28 cellular contexts compared by ENCODE assay signal in genomic region chr1:90826024-90826423, GRCh38.
"Had no signal": no experiment of that assay in that cellular context is flagged by ENCODE, and none has a peak within 500 bp of the region (broad histone marks: within the 10 kb centered on the region; RNA-seq: fewer than 3 reads in every experiment).

No MANE protein-coding gene starts in this region.

- ATAC-seq: stimulated activated effector memory CD8-positive, alpha-beta T cell treated with anti-CD3 and anti-CD28 coated beads, Interleukin-12 subunit alpha, Interleukin-12 subunit beta, amount 100 ng/mL, for 72 hours; stimulated activated memory B cell treated with anti-CD40 and anti-IgM and Interleukin-4, amounts not matched to agents 10 μg/mL and 1 μg/mL and 100 μg/mL, for 72 hours; stimulated activated naive B cell treated with anti-CD40 and anti-IgM and Interleukin-4, amounts not matched to agents 10 μg/mL and 1 μg/mL and 100 μg/mL, for 72 hours; stimulated activated naive CD8-positive, alpha-beta T cell treated with anti-CD3 and anti-CD28 coated beads, Interleukin-15, amount 100 ng/mL, for 72 hours; stimulated activated naive CD8-positive, alpha-beta T cell treated with anti-CD3 and anti-CD28 coated beads, Interleukin-15, Interleukin-2, amounts not matched to agents 100 U/mL and 50 U/mL, for 24 hours; upper lobe of right lung had no signal

- H3K9me3 Mint-ChIP-seq: stimulated activated effector memory CD8-positive, alpha-beta T cell treated with anti-CD3 and anti-CD28 coated beads, Interleukin-12 subunit alpha, Interleukin-12 subunit beta, amount 100 ng/mL, for 72 hours; stimulated activated memory B cell treated with anti-CD40 and anti-IgM and Interleukin-4, amounts not matched to agents 10 μg/mL and 1 μg/mL and 100 μg/mL, for 72 hours; stimulated activated naive B cell treated with anti-CD40 and anti-IgM and Interleukin-4, amounts not matched to agents 10 μg/mL and 1 μg/mL and 100 μg/mL, for 72 hours; stimulated activated naive CD8-positive, alpha-beta T cell treated with anti-CD3 and anti-CD28 coated beads, Interleukin-15, amount 100 ng/mL, for 72 hours; stimulated activated naive CD8-positive, alpha-beta T cell treated with anti-CD3 and anti-CD28 coated beads, Interleukin-15, Interleukin-2, amounts not matched to agents 100 ng/mL and 50 ng/mL, for 24 hours; type B pancreatic cell had no signal

- H3K4me3 Mint-ChIP-seq: stimulated activated effector memory CD8-positive, alpha-beta T cell treated with anti-CD3 and anti-CD28 coated beads, Interleukin-12 subunit alpha, Interleukin-12 subunit beta, amount 100 ng/mL, for 72 hours; stimulated activated memory B cell treated with anti-CD40 and anti-IgM and Interleukin-4, amounts not matched to agents 10 μg/mL and 1 μg/mL and 100 μg/mL, for 72 hours; stimulated activated naive B cell treated with anti-CD40 and anti-IgM and Interleukin-4, amounts not matched to agents 10 μg/mL and 1 μg/mL and 100 μg/mL, for 72 hours; stimulated activated naive CD8-positive, alpha-beta T cell treated with anti-CD3 and anti-CD28 coated beads, Interleukin-15, amount 100 ng/mL, for 72 hours; stimulated activated naive CD8-positive, alpha-beta T cell treated with anti-CD3 and anti-CD28 coated beads, Interleukin-15, Interleukin-2, amounts not matched to agents 100 ng/mL and 50 ng/mL, for 24 hours; type B pancreatic cell had no signal

- H3K4me1 ChIP-seq: stomach, suprapubic skin, testis, thyroid gland, tibial artery, tibial nerve, transverse colon, upper lobe of left lung, upper lobe of right lung, uterus, vagina had no signal

- H3K9me3 ChIP-seq: stomach, suprapubic skin, testis, thoracic aorta, thyroid gland, tibial artery, tibial nerve, transverse colon, upper lobe of left lung, upper lobe of right lung, uterus, vagina had no signal

- H3K36me3 ChIP-seq: stomach, suprapubic skin, thoracic aorta, thyroid gland, tibial artery, tibial nerve, transverse colon, upper lobe of left lung, upper lobe of right lung, uterus, vagina had no signal

- DNase-seq: stimulated activated CD4-positive, alpha-beta T cell treated with anti-CD3 and anti-CD28 coated beads, Interleukin-2, amount 100 ng/mL, for 48 hours; stimulated activated CD4-positive, alpha-beta T cell treated with anti-CD3 and anti-CD28 coated beads, Interleukin-4, amount 100 ng/mL, for 1 hour; stimulated activated CD4-positive, alpha-beta T cell treated with anti-CD3 and anti-CD28 coated beads, Interleukin-4, amount 100 ng/mL, for 24 hours; stimulated activated CD4-positive, alpha-beta T cell treated with anti-CD3 and anti-CD28 coated beads, Interleukin-4, amount 100 ng/mL, for 4 hours; stimulated activated CD8-positive, alpha-beta memory T cell treated with anti-CD3 and anti-CD28 coated beads, Interleukin-4, amount 100 ng/mL, for 48 hours; stimulated activated naive B cell treated with anti-CD40 and anti-IgM and Interleukin-4, amounts not matched to agents 10 μg/mL and 1 μg/mL and 100 μg/mL, for 72 hours; stimulated activated naive CD4-positive, alpha-beta T cell; stimulated activated naive CD4-positive, alpha-beta T cell treated with Interleukin-2 at 50 U/mL for 16 hours; stimulated activated naive CD8-positive, alpha-beta T cell treated with anti-CD3 and anti-CD28 coated beads, Interleukin-15, amount 100 ng/mL, for 72 hours; stimulated activated naive CD8-positive, alpha-beta T cell treated with anti-CD3 and anti-CD28 coated beads, Interleukin-15, Interleukin-2, amounts not matched to agents 100 U/mL and 50 U/mL, for 24 hours; stomach; substantia nigra; testis; thyroid gland; tibial artery; transverse colon; trophoblast cell; upper lobe of left lung; upper lobe of right lung; uterus had no signal

- H3K4me1 Mint-ChIP-seq: stimulated activated effector memory CD8-positive, alpha-beta T cell treated with anti-CD3 and anti-CD28 coated beads, Interleukin-12 subunit alpha, Interleukin-12 subunit beta, amount 100 ng/mL, for 72 hours; stimulated activated memory B cell treated with anti-CD40 and anti-IgM and Interleukin-4, amounts not matched to agents 10 μg/mL and 1 μg/mL and 100 μg/mL, for 72 hours; stimulated activated naive B cell treated with anti-CD40 and anti-IgM and Interleukin-4, amounts not matched to agents 10 μg/mL and 1 μg/mL and 100 μg/mL, for 72 hours; stimulated activated naive CD8-positive, alpha-beta T cell treated with anti-CD3 and anti-CD28 coated beads, Interleukin-15, amount 100 ng/mL, for 72 hours had no signal

- H3K27ac Mint-ChIP-seq: stimulated activated effector memory CD8-positive, alpha-beta T cell treated with anti-CD3 and anti-CD28 coated beads, Interleukin-12 subunit alpha, Interleukin-12 subunit beta, amount 100 ng/mL, for 72 hours; stimulated activated memory B cell treated with anti-CD40 and anti-IgM and Interleukin-4, amounts not matched to agents 10 μg/mL and 1 μg/mL and 100 μg/mL, for 72 hours; stimulated activated naive B cell treated with anti-CD40 and anti-IgM and Interleukin-4, amounts not matched to agents 10 μg/mL and 1 μg/mL and 100 μg/mL, for 72 hours; stimulated activated naive CD8-positive, alpha-beta T cell treated with anti-CD3 and anti-CD28 coated beads, Interleukin-15, amount 100 ng/mL, for 72 hours; stimulated activated naive CD8-positive, alpha-beta T cell treated with anti-CD3 and anti-CD28 coated beads, Interleukin-15, Interleukin-2, amounts not matched to agents 100 ng/mL and 50 ng/mL, for 24 hours; type B pancreatic cell had no signal

- H3K36me3 Mint-ChIP-seq: stimulated activated effector memory CD8-positive, alpha-beta T cell treated with anti-CD3 and anti-CD28 coated beads, Interleukin-12 subunit alpha, Interleukin-12 subunit beta, amount 100 ng/mL, for 72 hours; stimulated activated memory B cell treated with anti-CD40 and anti-IgM and Interleukin-4, amounts not matched to agents 10 μg/mL and 1 μg/mL and 100 μg/mL, for 72 hours; stimulated activated naive B cell treated with anti-CD40 and anti-IgM and Interleukin-4, amounts not matched to agents 10 μg/mL and 1 μg/mL and 100 μg/mL, for 72 hours; type B pancreatic cell had no signal

- H3K27me3 ChIP-seq: testis, thyroid gland, tibial artery, upper lobe of left lung, upper lobe of right lung, uterus, vagina had no signal

- H3K27ac ChIP-seq: stomach, suprapubic skin, testis, thoracic aorta, thyroid gland, tibial artery, tibial nerve, transverse colon, upper lobe of left lung, upper lobe of right lung, uterus, vagina had no signal

- H3K4me3 ChIP-seq: stomach, suprapubic skin, testis, thoracic aorta, thyroid gland, tibial artery, tibial nerve, transverse colon, upper lobe of left lung, upper lobe of right lung, uterus, vagina had no signal
